In the genomic region with DNA sequence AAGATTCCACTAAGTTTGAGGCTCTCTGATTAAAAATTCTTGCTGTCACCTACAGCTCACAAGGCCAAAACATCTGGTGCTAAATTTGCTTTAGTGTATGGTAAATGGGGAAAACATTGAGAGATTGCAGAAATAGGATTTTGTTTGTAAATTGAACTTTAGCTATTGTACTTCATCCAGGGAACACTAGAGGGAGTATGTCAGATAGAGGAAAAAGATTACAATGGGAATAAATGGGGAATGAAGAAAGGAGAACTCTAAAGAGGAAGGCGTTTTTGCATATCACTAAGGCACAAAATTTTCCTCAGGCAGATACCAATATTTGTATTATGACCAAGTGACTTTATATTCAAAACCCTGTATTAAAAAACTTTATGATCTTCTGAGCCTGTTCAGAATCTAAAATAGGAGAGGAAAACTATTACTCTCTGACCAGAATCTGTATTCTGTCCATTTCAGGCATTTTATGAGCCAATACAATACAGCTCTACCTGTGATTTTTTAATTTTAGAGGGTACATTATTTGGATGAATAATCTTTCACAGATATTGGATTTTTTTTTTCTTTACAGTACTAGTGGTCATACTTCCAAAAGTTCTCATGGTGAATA, we compare ENCODE assay signal across 7 cellular contexts.
DNase-seq lines count a peak whose midpoint lies in the region; TF ChIP-seq lines count a peak whose summit lies in the region.

No MANE protein-coding gene starts in this region.

- H3K4me3 ChIP-seq in GM12864 (ENCODE audit: low read depth, low read length) (no peak overlapping the region), astrocyte of the spinal cord (ENCODE audit: low read depth, low read length) (no peak overlapping the region)

- DNase-seq in GM12864 (ENCODE audit: low read depth) (no peak), NCI-H1105 (lab: John Stamatoyannopoulos, UW) (peak; percentile 1), astrocyte of the spinal cord (ENCODE audit: low read depth, low spot score) (peak; percentile 68), left kidney (ENCODE audit: low read depth, low spot score) (peak; percentile 53), HK-2 (ENCODE audit: unreplicated experiment) (no peak), 8988T (no peak)
- DNase-seq in activated CD4-positive, alpha-beta T cell treated with anti-CD3 and anti-CD28 coated beads, Interleukin-2, amount 50 U/mL, for 48 hours: no peak

- in situ Hi-C loops in astrocyte of the spinal cord (cut with HindIII; ENCODE audit: low sequenced_read_pairs): no loop called here

- peak; percentile 64 for TF ChIP-seq CTCF in GM12864 (IDR thresholded peaks at IDR 0.05; ENCODE audit: low read depth, low read length, missing control alignments)
- TF ChIP-seq CTCF in astrocyte of the spinal cord (IDR thresholded peaks at IDR 0.05; ENCODE audit: low read depth, low read length): peak; percentile 74

Comparison
In these comparisons a context has a peak if more than half of its experiments do, and no peak if none do; other contexts are left out.
1. DNase-seq: peak in NCI-H1105 (single experiment), astrocyte of the spinal cord (single experiment) and left kidney (single experiment); none in GM12864 (single experiment), HK-2 (single experiment), activated CD4-positive, alpha-beta T cell treated with anti-CD3 and anti-CD28 coated beads, Interleukin-2, amount 50 U/mL, for 48 hours (0 of 2) and 8988T (single experiment).